36 cellular contexts compared by ENCODE assay signal in the genomic region with DNA sequence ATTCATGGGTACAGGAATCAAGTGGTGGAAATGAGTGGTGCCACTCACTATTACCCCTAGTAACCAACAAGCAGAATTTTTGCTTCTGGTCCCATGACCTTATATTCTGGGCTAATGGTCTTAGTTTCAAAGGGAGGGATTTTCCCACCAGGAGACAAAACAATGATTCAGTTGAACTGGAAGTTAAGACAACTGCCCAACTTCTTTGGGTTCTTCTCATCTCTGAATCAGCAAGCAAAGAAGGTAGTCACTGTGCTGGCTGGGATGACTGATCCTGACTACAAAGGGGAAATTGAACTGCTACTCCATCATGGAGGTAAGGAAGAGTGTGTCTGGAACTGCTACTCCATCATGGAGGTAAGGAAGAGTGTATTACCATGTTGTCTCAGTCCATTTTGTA.
"Had no signal": no experiment of that assay in that cellular context is flagged by ENCODE, and none has a peak within 500 bp of the region (broad histone marks: within the 10 kb centered on the region; RNA-seq: fewer than 3 reads in every experiment).

No MANE protein-coding gene starts in this region.

- H3K9me3 ChIP-seq: ascending aorta, body of pancreas, SJSA1 had no signal

- DNase-seq: activated CD4-positive, alpha-beta T cell treated with anti-CD3 and anti-CD28 coated beads, Interleukin-2, amount 10 ng/mL, durations not matched to agents 24 days and 14 days; activated CD4-positive, alpha-beta T cell treated with anti-CD3 and anti-CD28 coated beads, Interleukin-2, amount 50 U/mL, for 4 hours; activated CD8-positive, alpha-beta T cell treated with anti-CD3 and anti-CD28 coated beads for 36 hours; activated effector memory CD4-positive, alpha-beta T cell treated with anti-CD3 and anti-CD28 coated beads, Interleukin-2, amount 50 U/mL, for 16 hours; activated naive CD4-positive, alpha-beta T cell; activated naive CD4-positive, alpha-beta T cell treated with anti-CD3 and anti-CD28 coated beads, Interleukin-2, amount 50 U/mL, for 16 hours; activated naive CD8-positive, alpha-beta T cell treated with anti-CD3 and anti-CD28 coated beads, Interleukin-2, amount 10 ng/mL, durations not matched to agents 7 days and 5 days; activated T-cell treated with anti-CD3 and anti-CD28 coated beads, Interleukin-2, amount 50 U/mL, for 1 hour; activated T-cell treated with anti-CD3 and anti-CD28 coated beads, Interleukin-2, amount 50 U/mL, for 72 hours; amygdala; body of pancreas; central memory CD4-positive, alpha-beta T cell; NCI-H1092 treated with DMSO at 0.1 percent for 48 hours; NCI-H1417; NCI-H146; NCI-H187; NCI-H2029 treated with DMSO at 0.1 percent for 48 hours; NCI-H2107; NCI-H2171; NCI-H510A; NCI-H526; NCI-H748 treated with DMSO at 0.1 percent for 48 hours; NK-92 treated with Interleukin-12 subunit alpha and Interleukin-12 subunit beta, amount 100 ng/mL, for 24 hours; PC-3; Peyer's patch; RPMI8226; SHP77 treated with DMSO at 0.1 percent for 48 hours; T-helper 1 cell; T-helper 2 cell; T-helper 9 cell; WERI-Rb-1 had no signal

- H3K9ac ChIP-seq: KMS-11 had no signal

- H3K36me3 Mint-ChIP-seq: activated naive CD8-positive, alpha-beta T cell treated with anti-CD3 and anti-CD28 coated beads, Interleukin-2, amount 10 ng/mL, durations not matched to agents 7 days and 5 days had no signal

- ATAC-seq: activated CD8-positive, alpha-beta T cell treated with anti-CD3 and anti-CD28 coated beads for 36 hours; activated T-cell treated with anti-CD3 and anti-CD28 coated beads, Interleukin-2, amount 50 U/mL, for 72 hours; activated T-helper 17 cell treated with anti-CD3 and anti-CD28 coated beads, Interleukin-2, amount 50 U/mL, for 72 hours; body of pancreas; PC-3; SK-N-SH treated with all-trans-retinoic acid at 6 μM for 48 hours had no signal

- H3K27ac Mint-ChIP-seq: activated CD4-positive, alpha-beta T cell treated with anti-CD3 and anti-CD28 coated beads, Interleukin-2, amount 10 ng/mL, durations not matched to agents 24 days and 14 days; activated CD8-positive, alpha-beta T cell treated with anti-CD3 and anti-CD28 coated beads for 36 hours; activated naive CD8-positive, alpha-beta T cell treated with anti-CD3 and anti-CD28 coated beads, Interleukin-2, amount 10 ng/mL, durations not matched to agents 7 days and 5 days; activated T-cell treated with anti-CD3 and anti-CD28 coated beads, Interleukin-2, amount 50 U/mL, for 72 hours; activated T-helper 17 cell treated with anti-CD3 and anti-CD28 coated beads, Interleukin-2, amount 50 U/mL, for 72 hours had no signal

- H3K4me3 Mint-ChIP-seq: activated CD4-positive, alpha-beta T cell treated with anti-CD3 and anti-CD28 coated beads, Interleukin-2, amount 10 ng/mL, durations not matched to agents 24 days and 14 days; activated CD8-positive, alpha-beta T cell treated with anti-CD3 and anti-CD28 coated beads for 36 hours; activated naive CD8-positive, alpha-beta T cell treated with anti-CD3 and anti-CD28 coated beads, Interleukin-2, amount 10 ng/mL, durations not matched to agents 7 days and 5 days; activated T-cell treated with anti-CD3 and anti-CD28 coated beads, Interleukin-2, amount 50 U/mL, for 72 hours; activated T-helper 17 cell treated with anti-CD3 and anti-CD28 coated beads, Interleukin-2, amount 50 U/mL, for 72 hours had no signal

- H3K27me3 Mint-ChIP-seq: activated CD4-positive, alpha-beta T cell treated with anti-CD3 and anti-CD28 coated beads, Interleukin-2, amount 10 ng/mL, durations not matched to agents 24 days and 14 days; activated CD8-positive, alpha-beta T cell treated with anti-CD3 and anti-CD28 coated beads for 36 hours; activated naive CD8-positive, alpha-beta T cell treated with anti-CD3 and anti-CD28 coated beads, Interleukin-2, amount 10 ng/mL, durations not matched to agents 7 days and 5 days; activated T-helper 17 cell treated with anti-CD3 and anti-CD28 coated beads, Interleukin-2, amount 50 U/mL, for 72 hours had no signal

- H3K36me3 ChIP-seq: ascending aorta, Peyer's patch, SJSA1, WERI-Rb-1 had no signal

- H3K9me3 Mint-ChIP-seq: activated CD4-positive, alpha-beta T cell treated with anti-CD3 and anti-CD28 coated beads, Interleukin-2, amount 10 ng/mL, durations not matched to agents 24 days and 14 days had no signal

- H3K4me1 ChIP-seq: ascending aorta, body of pancreas, Peyer's patch, SJSA1 had no signal

- H3K27me3 ChIP-seq: ascending aorta, body of pancreas, Peyer's patch, SJSA1 had no signal

- H3K27ac ChIP-seq: ascending aorta, body of pancreas, KMS-11, Peyer's patch, SJSA1, WERI-Rb-1 had no signal

- H3K4me1 Mint-ChIP-seq: activated CD4-positive, alpha-beta T cell treated with anti-CD3 and anti-CD28 coated beads, Interleukin-2, amount 10 ng/mL, durations not matched to agents 24 days and 14 days; activated naive CD8-positive, alpha-beta T cell treated with anti-CD3 and anti-CD28 coated beads, Interleukin-2, amount 10 ng/mL, durations not matched to agents 7 days and 5 days; activated T-helper 17 cell treated with anti-CD3 and anti-CD28 coated beads, Interleukin-2, amount 50 U/mL, for 72 hours had no signal

- H3K4me2 ChIP-seq: KMS-11 had no signal

- H3K4me3 ChIP-seq: ascending aorta, body of pancreas, Peyer's patch, SJSA1 had no signal
